ENCODE assay signal across 29 cellular contexts in genomic region chr20:1595333-1595732, GRCh38. TPM values are rescaled to one million over a fixed set of nuclear protein-coding genes. Genes with fewer than 3 reads are reported as not detected.
"Had no signal": no experiment of that assay in that cellular context is flagged by ENCODE, and none has a peak within 500 bp of the region (broad histone marks: within the 10 kb centered on the region; RNA-seq: fewer than 3 reads in every experiment).

No MANE protein-coding gene starts in this region.

- H3K4me3 ChIP-seq: left lung, lower lobe of right lung, pancreas, prostate gland, skin epidermis, stomach, testis, thyroid gland, transverse colon, upper lobe of left lung, vagina had no signal

- H3K27me3 ChIP-seq: left lung, pancreas, stomach, testis, thyroid gland, transverse colon, upper lobe of left lung, vagina had no signal

- H3K36me3 ChIP-seq: left lung, lower lobe of right lung, pancreas, prostate gland, stomach, thyroid gland, transverse colon, upper lobe of left lung, vagina had no signal

- H3K4me1 ChIP-seq: left lung, lower lobe of right lung, pancreas, prostate gland, stomach, testis, thyroid gland, transverse colon, upper lobe of left lung, vagina had no signal

- DNase-seq: immature natural killer cell; kidney; left colon; left lung; lower lobe of right lung; mammary epithelial cell; mesenchymal stem cell; naive thymus-derived CD8-positive, alpha-beta T cell; nucleus accumbens; pancreas; posterior cingulate gyrus; retina; stimulated activated CD4-positive, alpha-beta T cell treated with anti-CD3 and anti-CD28 coated beads, Interleukin-12 subunit alpha, Interleukin-12 subunit beta, amount 100 ng/mL, for 4 hours; stimulated activated CD4-positive, alpha-beta T cell treated with anti-CD3 and anti-CD28 coated beads, Interleukin-15, amount 100 ng/mL, for 24 hours; stimulated activated CD4-positive, alpha-beta T cell treated with anti-CD3 and anti-CD28 coated beads, Interleukin-2, amount 100 ng/mL, for 24 hours; stimulated activated CD4-positive, alpha-beta T cell treated with anti-CD3 and anti-CD28 coated beads, Interleukin-4, amount 100 ng/mL, for 1 hour; stimulated activated naive B cell treated with anti-CD40 and anti-IgM and Interleukin-4, amounts not matched to agents 10 μg/mL and 1 μg/mL and 100 μg/mL, for 72 hours; stimulated activated naive CD8-positive, alpha-beta T cell treated with anti-CD3 and anti-CD28 coated beads, Interleukin-15, Interleukin-2, amounts not matched to agents 100 U/mL and 50 U/mL, for 24 hours; stomach; testis; thyroid gland; transverse colon; upper lobe of left lung had no signal

- FAIRE-seq: islet of Langerhans, kidney, pancreas had no signal

- H3K9me3 ChIP-seq: left lung, lower lobe of right lung, pancreas, prostate gland, stomach, testis, thyroid gland, transverse colon, upper lobe of left lung, vagina had no signal

- H3K27ac ChIP-seq: lower lobe of right lung, pancreas, prostate gland, skin epidermis, stomach, testis, thyroid gland, transverse colon, upper lobe of left lung, vagina had no signal

RNA-seq across cellular contexts. Expression of gene SIRPD, which starts 37.8 kb away (rescaled TPM):
- polyA plus RNA-seq: liver, mammary epithelial cell, pancreas, right cardiac atrium, stomach had no signal
